24 cellular contexts compared by ENCODE assay signal in genomic region chr7:43292384-43292783, GRCh38.
"Had no signal": no experiment of that assay in that cellular context is flagged by ENCODE, and none has a peak within 500 bp of the region (broad histone marks: within the 10 kb centered on the region; RNA-seq: fewer than 3 reads in every experiment).

No MANE protein-coding gene starts in this region.

- H3K27me3 ChIP-seq: adrenal gland, breast epithelium had no signal

- H3K27ac Mint-ChIP-seq: activated CD4-positive, alpha-beta memory T cell treated with anti-CD3 and anti-CD28 coated beads, Interleukin-2, amount 10 ng/mL, durations not matched to agents 7 days and 5 days; activated CD4-positive, alpha-beta T cell treated with anti-CD3 and anti-CD28 coated beads, Interleukin-2, amount 10 ng/mL, durations not matched to agents 7 days and 5 days; activated naive CD8-positive, alpha-beta T cell treated with anti-CD3 and anti-CD28 coated beads, Interleukin-2, amount 10 ng/mL, durations not matched to agents 7 days and 5 days; activated T-helper 2 cell treated with anti-CD3 and anti-CD28 coated beads, Interferon-gamma antibody, Interleukin-2, Interleukin-4, amounts not matched to agents 10 μg/mL and 5 μg/mL and 100 μg/mL, durations not matched to agents 14 hours and 24 hours and 36 hours; T-helper 17 cell had no signal

- ATAC-seq: PC-3, T-helper 17 cell had no signal

- H3K4me3 ChIP-seq: adrenal gland, breast epithelium had no signal

- H3K36me3 Mint-ChIP-seq: activated naive CD8-positive, alpha-beta T cell treated with anti-CD3 and anti-CD28 coated beads, Interleukin-2, amount 10 ng/mL, durations not matched to agents 7 days and 5 days had no signal

- H3K4me1 Mint-ChIP-seq: activated CD4-positive, alpha-beta memory T cell treated with anti-CD3 and anti-CD28 coated beads, Interleukin-2, amount 10 ng/mL, durations not matched to agents 7 days and 5 days; activated CD4-positive, alpha-beta T cell treated with anti-CD3 and anti-CD28 coated beads, Interleukin-2, amount 10 ng/mL, durations not matched to agents 7 days and 5 days; activated naive CD8-positive, alpha-beta T cell treated with anti-CD3 and anti-CD28 coated beads, Interleukin-2, amount 10 ng/mL, durations not matched to agents 7 days and 5 days; T-helper 17 cell had no signal

- H3K4me3 Mint-ChIP-seq: activated CD4-positive, alpha-beta memory T cell treated with anti-CD3 and anti-CD28 coated beads, Interleukin-2, amount 10 ng/mL, durations not matched to agents 7 days and 5 days; activated CD4-positive, alpha-beta T cell treated with anti-CD3 and anti-CD28 coated beads, Interleukin-2, amount 10 ng/mL, durations not matched to agents 7 days and 5 days; activated naive CD8-positive, alpha-beta T cell treated with anti-CD3 and anti-CD28 coated beads, Interleukin-2, amount 10 ng/mL, durations not matched to agents 7 days and 5 days; T-helper 17 cell had no signal

- DNase-seq: activated CD4-positive, alpha-beta memory T cell treated with anti-CD3 and anti-CD28 coated beads, Interleukin-2, amount 10 ng/mL, durations not matched to agents 7 days and 5 days; activated CD4-positive, alpha-beta T cell treated with anti-CD3 and anti-CD28 coated beads, Interleukin-2, amount 10 ng/mL, durations not matched to agents 7 days and 5 days; activated CD4-positive, CD25-positive, alpha-beta regulatory T cell; activated naive CD4-positive, alpha-beta T cell treated with anti-CD3 and anti-CD28 coated beads, Interleukin-2, amount 50 U/mL, for 16 hours; activated naive CD8-positive, alpha-beta T cell treated with anti-CD3 and anti-CD28 coated beads, Interleukin-2, amount 10 ng/mL, durations not matched to agents 7 days and 5 days; activated T-cell treated with anti-CD3 and anti-CD28 coated beads for 4 hours; activated T-cell treated with anti-CD3 and anti-CD28 coated beads, Interleukin-2, amount 50 U/mL, for 48 hours; adrenal gland; anterior cingulate cortex; caudate nucleus; MM.1S; NCI-H1105; NCI-H1436; NCI-H1694 treated with DMSO at 0.1 percent for 48 hours; NCI-H2029 treated with DMSO at 0.1 percent for 48 hours; NCI-H345; NCI-H510A; NCI-H69; PC-3; SIG-M5; T-helper 17 cell; T-helper 9 cell had no signal

- H3K36me3 ChIP-seq: adrenal gland, breast epithelium had no signal

- H3K27ac ChIP-seq: adrenal gland, breast epithelium had no signal

- H3K4me1 ChIP-seq: adrenal gland, breast epithelium had no signal
